Comparison of ENCODE assay signal across 20 cellular contexts in the genomic region with DNA sequence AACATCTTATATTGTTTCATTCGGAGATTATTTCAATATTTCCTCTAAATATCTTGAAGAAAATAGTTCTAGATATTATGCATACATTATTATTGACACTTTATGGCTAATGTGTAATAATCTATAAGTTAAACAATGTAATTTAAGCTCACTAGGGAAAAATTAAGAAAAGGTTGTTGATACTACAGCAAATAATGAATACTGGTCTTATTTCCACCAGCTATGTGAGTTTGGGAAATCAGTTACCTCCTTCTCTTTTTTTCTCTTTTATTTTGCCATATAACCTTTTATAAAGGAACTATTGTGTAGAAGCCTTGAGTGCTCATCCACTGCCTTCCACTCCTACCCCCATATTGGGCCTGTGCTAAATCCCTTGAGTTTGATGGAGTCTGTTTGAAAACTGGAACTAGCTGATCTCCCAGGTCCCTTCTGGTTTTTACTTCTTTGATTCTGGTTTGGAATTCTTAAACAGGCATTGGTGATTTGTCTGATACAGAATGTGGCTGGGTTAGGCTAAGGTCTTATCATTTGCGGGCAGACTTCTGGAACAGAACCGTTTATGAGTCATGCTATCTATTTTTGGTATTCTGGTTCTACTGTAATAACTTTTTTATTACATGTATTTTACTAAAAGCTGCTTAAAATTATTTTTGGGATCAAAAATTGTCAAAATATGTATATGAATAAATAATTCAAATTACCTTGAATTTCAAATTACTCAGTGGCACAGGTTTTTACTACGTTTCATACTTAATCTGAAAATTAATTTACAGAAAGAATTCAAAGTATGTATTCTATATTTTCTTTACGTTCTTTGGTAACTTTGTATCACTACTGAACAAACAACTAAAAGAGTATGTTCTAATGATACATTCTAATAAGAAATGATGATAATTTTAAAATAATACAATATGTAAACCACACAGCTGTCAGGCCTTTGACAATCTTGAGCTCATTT. TPM values are rescaled to one million over a fixed set of nuclear protein-coding genes. Genes with fewer than 3 reads are reported as not detected.
A peak's percentile ranks its signal among the peaks of the same experiment; 100 is the strongest.
DNase-seq lines count a peak whose midpoint lies in the region; ATAC-seq and TF ChIP-seq lines count a peak whose summit lies in the region.
"Had no signal": no experiment of that assay in that cellular context is flagged by ENCODE, and none has a peak within 500 bp of the region (broad histone marks: within the 10 kb centered on the region; RNA-seq: fewer than 3 reads in every experiment).

No MANE protein-coding gene starts in this region.

- H3K4me1 ChIP-seq in osteoblast (ENCODE audit: insufficient read depth, low read length): no peaks in the 10 kb centered on the region
- H3K4me1 ChIP-seq: breast epithelium had no signal

- H3K9me3 Mint-ChIP-seq in T-cell: no peaks in the 10 kb centered on the region
- H3K9me3 Mint-ChIP-seq in activated naive CD8-positive, alpha-beta T cell treated with anti-CD3 and anti-CD28 coated beads for 36 hours: no peaks in the 10 kb centered on the region
- H3K9me3 Mint-ChIP-seq: activated T-helper 1 cell treated with anti-CD3 and anti-CD28 coated beads, Interleukin-12 subunit alpha, Interleukin-12 subunit beta, Interleukin-2, Interleukin-4 antibody, amounts not matched to agents 30 ng/mL and 10 ng/mL and 1 ng/mL, durations not matched to agents 14 hours and 24 hours and 36 hours had no signal

- POLR2A ChIA-PET in T-cell (lab: Charles Lee): interaction anchor here in 1 of 2 donors (1.0 kb wide), 1 partner anchor 28 kb away, joined by 4 read pairs; no protein-coding TSS in a partner anchor

- peak overlapping the region; percentile 14 for H3K4me2 ChIP-seq in osteoblast (ENCODE audit: insufficient read depth, low read length)

- H3K36me3 ChIP-seq in osteoblast (ENCODE audit: insufficient read depth, low read length): no peaks in the 10 kb centered on the region
- H3K36me3 ChIP-seq: breast epithelium, HAP-1 had no signal

- DNase-seq in HT1080 (ENCODE audit: low read depth) (peak; percentile 10), OCI-M1 (lab: John Stamatoyannopoulos, UW) (peak; percentile 95), choroid plexus epithelial cell (ENCODE audit: low read depth) (peak; percentile 52), osteoblast (ENCODE audit: insufficient read length, low spot score, missing footprints) (no peak), NCI-H146 (lab: John Stamatoyannopoulos, UW) (no peak), T-cell (no peak)
- DNase-seq in activated naive CD8-positive, alpha-beta T cell treated with anti-CD3 and anti-CD28 coated beads for 36 hours: no peak
- DNase-seq: activated CD4-positive, alpha-beta T cell treated with anti-CD3 and anti-CD28 coated beads for 4 hours; COR-L47; dermis blood vessel endothelial cell; NCI-H187; RPMI8226; stimulated activated CD8-positive, alpha-beta memory T cell treated with anti-CD3 and anti-CD28 coated beads, Interleukin-4, amount 100 ng/mL, for 48 hours had no signal

- H3K27ac Mint-ChIP-seq in T-cell: no peak overlapping the region
- no peak overlapping the region for H3K27ac Mint-ChIP-seq in activated naive CD8-positive, alpha-beta T cell treated with anti-CD3 and anti-CD28 coated beads for 36 hours
- H3K27ac Mint-ChIP-seq: activated naive CD8-positive, alpha-beta T cell; activated T-helper 1 cell treated with anti-CD3 and anti-CD28 coated beads, Interleukin-12 subunit alpha, Interleukin-12 subunit beta, Interleukin-2, Interleukin-4 antibody, amounts not matched to agents 30 ng/mL and 10 ng/mL and 1 ng/mL, durations not matched to agents 14 hours and 24 hours and 36 hours; B cell had no signal

- peaks cover 3 to 7% (median 5%) of the 10 kb centered on the region in 3 donors for H3K4me1 Mint-ChIP-seq in T-cell
- H3K4me1 Mint-ChIP-seq in activated naive CD8-positive, alpha-beta T cell treated with anti-CD3 and anti-CD28 coated beads for 36 hours: peaks cover 4% of the 10 kb centered on the region

- no peak overlapping the region for H2AFZ ChIP-seq in osteoblast (ENCODE audit: low read length)

- no peaks in the 10 kb centered on the region for H3K27me3 Mint-ChIP-seq in T-cell
- no peaks in the 10 kb centered on the region for H3K27me3 Mint-ChIP-seq in activated naive CD8-positive, alpha-beta T cell treated with anti-CD3 and anti-CD28 coated beads for 36 hours
- H3K27me3 Mint-ChIP-seq: activated naive CD8-positive, alpha-beta T cell; B cell had no signal

- H3K4me3 ChIP-seq in choroid plexus epithelial cell (ENCODE audit: low read depth, low read length) (no peak overlapping the region), osteoblast (ENCODE audit: insufficient read depth, low read length) (no peak overlapping the region)
- H3K4me3 ChIP-seq: breast epithelium, HAP-1 had no signal

- ATAC-seq in HG03108 (IDR thresholded peaks at IDR 0.05; ENCODE audit: unreplicated experiment) (no peak), T-cell (replicated peaks in 1 of 4) (no peak)
- ATAC-seq: HepG2 had no signal

- H3K27ac ChIP-seq in osteoblast (ENCODE audit: low read depth, low read length): no peak overlapping the region
- H3K27ac ChIP-seq: breast epithelium had no signal

- no peaks in the 10 kb centered on the region for H3K9me3 ChIP-seq in osteoblast (ENCODE audit: low read depth, low read length)
- H3K9me3 ChIP-seq: breast epithelium, HAP-1 had no signal

- no peaks in the 10 kb centered on the region for H4K20me1 ChIP-seq in osteoblast (ENCODE audit: insufficient read depth, low read length)

- CTCF ChIA-PET in T-cell (lab: Charles Lee): interaction anchor here (0.7 to 1.2 kb wide), 3 partner anchors 11 to 112 kb away, joined by 3 to 6 read pairs (median 3); no protein-coding TSS in a partner anchor

- H3K79me2 ChIP-seq in osteoblast (ENCODE audit: insufficient read depth, low read length): no peaks in the 10 kb centered on the region

- TF ChIP-seq CTCF in choroid plexus epithelial cell (conservative IDR thresholded peaks at IDR 0.05; ENCODE audit: low read depth, low read length): no peak
- no peak for TF ChIP-seq CTCF in osteoblast (IDR thresholded peaks at IDR 0.05; ENCODE audit: extremely low read depth, low read depth, low read length)

- no peaks in the 10 kb centered on the region for H3K36me3 Mint-ChIP-seq in T-cell
- H3K36me3 Mint-ChIP-seq in activated naive CD8-positive, alpha-beta T cell treated with anti-CD3 and anti-CD28 coated beads for 36 hours: no peaks in the 10 kb centered on the region
- H3K36me3 Mint-ChIP-seq: activated naive CD8-positive, alpha-beta T cell had no signal

- no peak overlapping the region for H3K4me3 Mint-ChIP-seq in T-cell
- no peak overlapping the region for H3K4me3 Mint-ChIP-seq in activated naive CD8-positive, alpha-beta T cell treated with anti-CD3 and anti-CD28 coated beads for 36 hours
- H3K4me3 Mint-ChIP-seq: activated naive CD8-positive, alpha-beta T cell; activated T-helper 1 cell treated with anti-CD3 and anti-CD28 coated beads, Interleukin-12 subunit alpha, Interleukin-12 subunit beta, Interleukin-2, Interleukin-4 antibody, amounts not matched to agents 30 ng/mL and 10 ng/mL and 1 ng/mL, durations not matched to agents 14 hours and 24 hours and 36 hours; B cell had no signal

- H3K27me3 ChIP-seq in osteoblast (ENCODE audit: insufficient read depth, low read length): no peaks in the 10 kb centered on the region
- H3K27me3 ChIP-seq: breast epithelium had no signal

RNA-seq across cellular contexts. Expression of gene CDC14A, which starts 5.0 kb away (rescaled TPM):
- total RNA-seq in HT1080 (2014; rRNA removed; shearing (Covaris generic)): 1.8 and 2.4 TPM in 2 replicates
- polyA plus RNA-seq in HT1080 (2015; cell fraction: cytosol; rRNA removed): 1.4 and 1.6 TPM in 2 replicates
- polyA plus RNA-seq in HT1080 (2015; cell fraction: nucleus; rRNA removed): 1.9 and 2.3 TPM in 2 replicates
- total RNA-seq in osteoblast (6.5 and 6.9 TPM in 2 replicates), T-cell (100 to 1,000 TPM in 2 of 5 donors, 10 to 100 TPM in 3; 77.1 to 169 (median 91.6) TPM)
- 10 to 100 TPM in 1 of 2 experiments, 1 to 10 TPM in 1; 9.5 to 11.2 TPM for total RNA-seq in activated naive CD8-positive, alpha-beta T cell treated with anti-CD3 and anti-CD28 coated beads for 36 hours

Comparison
In these comparisons a context has a peak if more than half of its experiments do, and no peak if none do; other contexts are left out.
1. DNase-seq: peak in HT1080 (single experiment), OCI-M1 (single experiment) and choroid plexus epithelial cell (single experiment); none in osteoblast (single experiment), NCI-H146 (single experiment), T-cell (0 of 34) and activated naive CD8-positive, alpha-beta T cell treated with anti-CD3 and anti-CD28 coated beads for 36 hours (single experiment).